In genomic region chr6:164337024-164337924, GRCh38 we compare ENCODE assay signal across 28 cellular contexts.
DNase-seq lines count a peak whose midpoint lies in the region; ATAC-seq, FAIRE-seq and TF ChIP-seq lines count a peak whose summit lies in the region.
"Had no signal": no experiment of that assay in that cellular context is flagged by ENCODE, and none has a peak within 500 bp of the region (broad histone marks: within the 10 kb centered on the region; RNA-seq: fewer than 3 reads in every experiment).

No MANE protein-coding gene starts in this region.

- TF ChIP-seq CTCF in kidney (IDR thresholded peaks at IDR 0.05; ENCODE audit: borderline replicate concordance, extremely low read depth, insufficient read depth) (no peak), testis (IDR thresholded peaks at IDR 0.05) (no peak)

- H3K9me3 ChIP-seq in kidney (ENCODE audit: control insufficient read depth in 1 of 2, low read length in 2 of 2): no peaks in the 10 kb centered on the region
- no peaks in the 10 kb centered on the region for H3K9me3 ChIP-seq in testis
- H3K9me3 ChIP-seq: BE2C had no signal

- H3K4me1 ChIP-seq in kidney (ENCODE audit: control insufficient read depth in 1 of 2, insufficient read depth in 1 of 2, low read depth in 1 of 2, low read length in 2 of 2) (no peaks in the 10 kb centered on the region), testis (no peaks in the 10 kb centered on the region)
- H3K4me1 ChIP-seq: BE2C had no signal

- 77 to 87% methylated on average over 23 to 50 of the region's 50 CpGs for WGBS in testis, 2 donors

- H3K4me3 ChIP-seq in kidney (ENCODE audit: low read length in 2 of 2) (no peak overlapping the region), testis (peak overlapping the region; percentile 48 to 60)
- H3K4me3 ChIP-seq: SK-N-MC had no signal

- DNase-seq in left ventricle myocardium superior (peak; percentile 21), cardiac septum (ENCODE audit: low spot score) (no peak), kidney (peak; percentile 62), testis (peak; percentile 39), NCI-H1092 (lab: John Stamatoyannopoulos, UW) (no peak), frontal cortex (ENCODE audit: low spot score in 2 of 2) (no peak)
- DNase-seq: 8988T, ACHN, BE2C, DMS153, GOT3, Karpas-422, NCI-H1092 treated with DMSO at 0.1 percent for 48 hours, NCI-H1436, NCI-H187, NCI-H2081 treated with DMSO at 0.1 percent for 48 hours, NCI-H2171, NCI-H226, NCI-H510A, NCI-H69, SIG-M5 had no signal

- FAIRE-seq in kidney (lab: Jason Lieb, UNC): no peak
- no peak for FAIRE-seq in frontal cortex (lab: Jason Lieb, UNC)
- FAIRE-seq: G401.6 had no signal

- intact Hi-C loops in left ventricle myocardium superior (cut with micrococcal nuclease) (no loop called here), cardiac septum (cut with DNase I) (no loop called here), kidney (cut with DNase I) (no loop called here), testis (cut with DNase I; ENCODE audit: low total_unique reads) (no loop called here)

- TF ChIP-seq POLR2A in testis (IDR thresholded peaks at IDR 0.05): no peak

- H3K27me3 ChIP-seq in testis: no peaks in the 10 kb centered on the region
- H3K27me3 ChIP-seq: BE2C had no signal

- ATAC-seq in left ventricle myocardium superior: no peak
- no peak for ATAC-seq in HG03135 (IDR thresholded peaks at IDR 0.05; ENCODE audit: unreplicated experiment)
- ATAC-seq: HCT116, Panc1 had no signal

- H3K36me3 ChIP-seq in kidney (ENCODE audit: control insufficient read depth in 1 of 2, insufficient read depth in 2 of 2, low read length in 2 of 2) (no peaks in the 10 kb centered on the region), testis (ENCODE audit: low read depth, missing control alignments) (no peaks in the 10 kb centered on the region)
- H3K36me3 ChIP-seq: BE2C had no signal

- H3K9ac ChIP-seq in kidney (ENCODE audit: low read length in 2 of 2): no peak overlapping the region

- H3K27ac ChIP-seq in kidney (ENCODE audit: low read depth in 2 of 2, low read length in 2 of 2): no peak overlapping the region
- no peak overlapping the region for H3K27ac ChIP-seq in testis
- H3K27ac ChIP-seq: HL-60, RWPE1, SK-N-MC had no signal

Comparison
In these comparisons a context has a peak if more than half of its experiments do, and no peak if none do; other contexts are left out.
1. DNase-seq: peak in left ventricle myocardium superior (single experiment), kidney (single experiment) and testis (single experiment); none in cardiac septum (single experiment), NCI-H1092 (single experiment) and frontal cortex (0 of 2).
2. H3K4me3 ChIP-seq: peak in testis (2 of 2); none in kidney (0 of 2).